Comparison of ENCODE assay signal across 1 cellular context in the genomic region with DNA sequence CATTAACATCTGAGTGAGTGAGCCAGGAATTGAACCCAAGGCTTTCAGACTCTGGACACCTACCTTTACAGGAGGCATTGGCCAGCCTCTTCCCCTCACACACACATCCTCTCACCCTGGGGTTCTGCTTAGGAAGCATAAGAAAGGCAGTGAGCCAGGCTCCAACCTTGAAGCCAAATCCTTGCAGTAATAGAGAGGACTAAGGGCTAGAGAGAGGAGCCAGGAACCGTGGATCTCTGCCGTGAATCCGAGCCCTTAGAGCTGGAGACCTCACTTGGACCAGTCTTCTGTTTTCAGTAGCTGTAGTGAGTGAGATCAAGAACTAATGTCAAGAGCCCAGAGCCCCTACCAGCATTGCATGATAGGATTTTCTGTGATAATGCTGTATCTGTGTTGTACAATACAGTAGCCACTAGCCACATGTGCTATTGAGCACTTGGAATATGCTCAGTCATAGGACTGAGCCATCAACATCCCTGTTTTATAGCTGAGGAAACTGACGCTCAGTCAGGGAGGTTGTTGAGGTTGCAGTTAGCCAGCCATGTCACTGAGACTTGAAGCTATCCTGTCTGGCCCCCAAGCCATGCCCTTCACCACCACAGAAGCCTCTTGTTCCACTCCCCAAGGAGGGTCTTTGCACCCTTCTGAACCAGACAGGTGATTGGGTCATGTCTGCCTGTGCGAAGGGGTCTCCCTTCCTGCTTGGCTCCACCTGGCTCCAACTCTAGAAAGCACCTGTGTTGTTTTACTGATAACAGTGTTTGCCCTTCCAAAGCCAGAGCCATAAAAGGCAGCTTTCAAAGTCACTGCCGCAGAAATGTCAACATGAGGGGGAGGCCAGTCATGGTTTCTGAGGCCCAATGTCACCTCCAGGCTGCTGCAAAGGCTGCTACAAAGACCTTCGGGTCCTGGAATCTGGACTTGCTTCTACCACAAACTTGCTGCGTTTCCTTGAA.
TF ChIP-seq lines count a peak whose summit lies in the region.

No MANE protein-coding gene starts in this region.

TF ChIP-seq in HepG2, 621 proteins besides CTCF, POLR2A, EP300 and RAD21 (continued from another document and continues in another):
- TF ChIP-seq, protein P1, sequence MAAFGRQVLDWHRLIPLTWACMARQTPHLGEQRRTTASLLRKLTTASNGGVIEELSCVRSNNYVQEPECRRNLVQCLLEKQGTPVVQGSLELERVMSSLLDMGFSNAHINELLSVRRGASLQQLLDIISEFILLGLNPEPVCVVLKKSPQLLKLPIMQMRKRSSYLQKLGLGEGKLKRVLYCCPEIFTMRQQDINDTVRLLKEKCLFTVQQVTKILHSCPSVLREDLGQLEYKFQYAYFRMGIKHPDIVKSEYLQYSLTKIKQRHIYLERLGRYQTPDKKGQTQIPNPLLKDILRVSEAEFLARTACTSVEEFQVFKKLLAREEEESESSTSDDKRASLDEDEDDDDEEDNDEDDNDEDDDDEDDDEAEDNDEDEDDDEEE (CRISPR knock-in tag; IDR thresholded peaks at IDR 0.05): peak; percentile 83
- peak; percentile 100 for TF ChIP-seq MEF2D (CRISPR knock-in tag; IDR thresholded peaks at IDR 0.05)
- TF ChIP-seq, protein P2, sequence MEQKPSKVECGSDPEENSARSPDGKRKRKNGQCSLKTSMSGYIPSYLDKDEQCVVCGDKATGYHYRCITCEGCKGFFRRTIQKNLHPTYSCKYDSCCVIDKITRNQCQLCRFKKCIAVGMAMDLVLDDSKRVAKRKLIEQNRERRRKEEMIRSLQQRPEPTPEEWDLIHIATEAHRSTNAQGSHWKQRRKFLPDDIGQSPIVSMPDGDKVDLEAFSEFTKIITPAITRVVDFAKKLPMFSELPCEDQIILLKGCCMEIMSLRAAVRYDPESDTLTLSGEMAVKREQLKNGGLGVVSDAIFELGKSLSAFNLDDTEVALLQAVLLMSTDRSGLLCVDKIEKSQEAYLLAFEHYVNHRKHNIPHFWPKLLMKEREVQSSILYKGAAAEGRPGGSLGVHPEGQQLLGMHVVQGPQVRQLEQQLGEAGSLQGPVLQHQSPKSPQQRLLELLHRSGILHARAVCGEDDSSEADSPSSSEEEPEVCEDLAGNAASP (CRISPR knock-in tag; IDR thresholded peaks at IDR 0.05; ENCODE audit: borderline replicate concordance): peak; percentile 97
- peak; percentile 88; the same call in 1 of the 2 replicates for TF ChIP-seq HOXD1 (CRISPR knock-in tag; IDR thresholded peaks at IDR 0.05)
- TF ChIP-seq ZFP36 (IDR thresholded peaks at IDR 0.05; ENCODE audit: borderline replicate concordance, low read depth, low read length, partially characterized antibody): peak; percentile 65
- TF ChIP-seq, protein P3, sequence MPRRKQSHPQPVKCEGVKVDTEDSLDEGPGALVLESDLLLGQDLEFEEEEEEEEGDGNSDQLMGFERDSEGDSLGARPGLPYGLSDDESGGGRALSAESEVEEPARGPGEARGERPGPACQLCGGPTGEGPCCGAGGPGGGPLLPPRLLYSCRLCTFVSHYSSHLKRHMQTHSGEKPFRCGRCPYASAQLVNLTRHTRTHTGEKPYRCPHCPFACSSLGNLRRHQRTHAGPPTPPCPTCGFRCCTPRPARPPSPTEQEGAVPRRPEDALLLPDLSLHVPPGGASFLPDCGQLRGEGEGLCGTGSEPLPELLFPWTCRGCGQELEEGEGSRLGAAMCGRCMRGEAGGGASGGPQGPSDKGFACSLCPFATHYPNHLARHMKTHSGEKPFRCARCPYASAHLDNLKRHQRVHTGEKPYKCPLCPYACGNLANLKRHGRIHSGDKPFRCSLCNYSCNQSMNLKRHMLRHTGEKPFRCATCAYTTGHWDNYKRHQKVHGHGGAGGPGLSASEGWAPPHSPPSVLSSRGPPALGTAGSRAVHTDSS (CRISPR knock-in tag; conservative IDR thresholded peaks at IDR 0.05): no peak
- TF ChIP-seq, protein P4, sequence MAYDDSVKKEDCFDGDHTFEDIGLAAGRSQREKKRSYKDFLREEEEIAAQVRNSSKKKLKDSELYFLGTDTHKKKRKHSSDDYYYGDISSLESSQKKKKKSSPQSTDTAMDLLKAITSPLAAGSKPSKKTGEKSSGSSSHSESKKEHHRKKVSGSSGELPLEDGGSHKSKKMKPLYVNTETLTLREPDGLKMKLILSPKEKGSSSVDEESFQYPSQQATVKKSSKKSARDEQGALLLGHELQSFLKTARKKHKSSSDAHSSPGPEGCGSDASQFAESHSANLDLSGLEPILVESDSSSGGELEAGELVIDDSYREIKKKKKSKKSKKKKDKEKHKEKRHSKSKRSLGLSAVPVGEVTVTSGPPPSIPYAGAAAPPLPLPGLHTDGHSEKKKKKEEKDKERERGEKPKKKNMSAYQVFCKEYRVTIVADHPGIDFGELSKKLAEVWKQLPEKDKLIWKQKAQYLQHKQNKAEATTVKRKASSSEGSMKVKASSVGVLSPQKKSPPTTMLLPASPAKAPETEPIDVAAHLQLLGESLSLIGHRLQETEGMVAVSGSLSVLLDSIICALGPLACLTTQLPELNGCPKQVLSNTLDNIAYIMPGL (CRISPR knock-in tag; IDR thresholded peaks at IDR 0.05; ENCODE audit: borderline replicate concordance in 1 of 2, low read depth in 1 of 2): peak; percentile 40 to 80; a peak in 2 of 4 replicates
- TF ChIP-seq ZBTB38 (CRISPR knock-in tag; IDR thresholded peaks at IDR 0.05): peak; percentile 67
- TF ChIP-seq, protein P5, sequence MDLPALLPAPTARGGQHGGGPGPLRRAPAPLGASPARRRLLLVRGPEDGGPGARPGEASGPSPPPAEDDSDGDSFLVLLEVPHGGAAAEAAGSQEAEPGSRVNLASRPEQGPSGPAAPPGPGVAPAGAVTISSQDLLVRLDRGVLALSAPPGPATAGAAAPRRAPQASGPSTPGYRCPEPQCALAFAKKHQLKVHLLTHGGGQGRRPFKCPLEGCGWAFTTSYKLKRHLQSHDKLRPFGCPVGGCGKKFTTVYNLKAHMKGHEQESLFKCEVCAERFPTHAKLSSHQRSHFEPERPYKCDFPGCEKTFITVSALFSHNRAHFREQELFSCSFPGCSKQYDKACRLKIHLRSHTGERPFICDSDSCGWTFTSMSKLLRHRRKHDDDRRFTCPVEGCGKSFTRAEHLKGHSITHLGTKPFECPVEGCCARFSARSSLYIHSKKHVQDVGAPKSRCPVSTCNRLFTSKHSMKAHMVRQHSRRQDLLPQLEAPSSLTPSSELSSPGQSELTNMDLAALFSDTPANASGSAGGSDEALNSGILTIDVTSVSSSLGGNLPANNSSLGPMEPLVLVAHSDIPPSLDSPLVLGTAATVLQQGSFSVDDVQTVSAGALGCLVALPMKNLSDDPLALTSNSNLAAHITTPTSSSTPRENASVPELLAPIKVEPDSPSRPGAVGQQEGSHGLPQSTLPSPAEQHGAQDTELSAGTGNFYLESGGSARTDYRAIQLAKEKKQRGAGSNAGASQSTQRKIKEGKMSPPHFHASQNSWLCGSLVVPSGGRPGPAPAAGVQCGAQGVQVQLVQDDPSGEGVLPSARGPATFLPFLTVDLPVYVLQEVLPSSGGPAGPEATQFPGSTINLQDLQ (CRISPR knock-in tag; IDR thresholded peaks at IDR 0.05): peak; percentile 88
- no peak for TF ChIP-seq HNRNPK (IDR thresholded peaks at IDR 0.05; ENCODE audit: low read depth, low read length, poor library complexity, severe bottlenecking)
- no peak for TF ChIP-seq CREB1 (IDR thresholded peaks at IDR 0.05)
- peak; percentile 92 for TF ChIP-seq CREB1 (CRISPR knock-in tag; IDR thresholded peaks at IDR 0.05)
- no peak for TF ChIP-seq ZNF550 (CRISPR knock-in tag; IDR thresholded peaks at IDR 0.05; ENCODE audit: borderline replicate concordance)
- TF ChIP-seq MEIS2 (CRISPR knock-in tag; IDR thresholded peaks at IDR 0.05): peak; percentile 97
- peak; percentile 100 for TF ChIP-seq DPF2 (CRISPR knock-in tag; IDR thresholded peaks at IDR 0.05; ENCODE audit: borderline replicate concordance, low read depth)
- TF ChIP-seq, protein P6, sequence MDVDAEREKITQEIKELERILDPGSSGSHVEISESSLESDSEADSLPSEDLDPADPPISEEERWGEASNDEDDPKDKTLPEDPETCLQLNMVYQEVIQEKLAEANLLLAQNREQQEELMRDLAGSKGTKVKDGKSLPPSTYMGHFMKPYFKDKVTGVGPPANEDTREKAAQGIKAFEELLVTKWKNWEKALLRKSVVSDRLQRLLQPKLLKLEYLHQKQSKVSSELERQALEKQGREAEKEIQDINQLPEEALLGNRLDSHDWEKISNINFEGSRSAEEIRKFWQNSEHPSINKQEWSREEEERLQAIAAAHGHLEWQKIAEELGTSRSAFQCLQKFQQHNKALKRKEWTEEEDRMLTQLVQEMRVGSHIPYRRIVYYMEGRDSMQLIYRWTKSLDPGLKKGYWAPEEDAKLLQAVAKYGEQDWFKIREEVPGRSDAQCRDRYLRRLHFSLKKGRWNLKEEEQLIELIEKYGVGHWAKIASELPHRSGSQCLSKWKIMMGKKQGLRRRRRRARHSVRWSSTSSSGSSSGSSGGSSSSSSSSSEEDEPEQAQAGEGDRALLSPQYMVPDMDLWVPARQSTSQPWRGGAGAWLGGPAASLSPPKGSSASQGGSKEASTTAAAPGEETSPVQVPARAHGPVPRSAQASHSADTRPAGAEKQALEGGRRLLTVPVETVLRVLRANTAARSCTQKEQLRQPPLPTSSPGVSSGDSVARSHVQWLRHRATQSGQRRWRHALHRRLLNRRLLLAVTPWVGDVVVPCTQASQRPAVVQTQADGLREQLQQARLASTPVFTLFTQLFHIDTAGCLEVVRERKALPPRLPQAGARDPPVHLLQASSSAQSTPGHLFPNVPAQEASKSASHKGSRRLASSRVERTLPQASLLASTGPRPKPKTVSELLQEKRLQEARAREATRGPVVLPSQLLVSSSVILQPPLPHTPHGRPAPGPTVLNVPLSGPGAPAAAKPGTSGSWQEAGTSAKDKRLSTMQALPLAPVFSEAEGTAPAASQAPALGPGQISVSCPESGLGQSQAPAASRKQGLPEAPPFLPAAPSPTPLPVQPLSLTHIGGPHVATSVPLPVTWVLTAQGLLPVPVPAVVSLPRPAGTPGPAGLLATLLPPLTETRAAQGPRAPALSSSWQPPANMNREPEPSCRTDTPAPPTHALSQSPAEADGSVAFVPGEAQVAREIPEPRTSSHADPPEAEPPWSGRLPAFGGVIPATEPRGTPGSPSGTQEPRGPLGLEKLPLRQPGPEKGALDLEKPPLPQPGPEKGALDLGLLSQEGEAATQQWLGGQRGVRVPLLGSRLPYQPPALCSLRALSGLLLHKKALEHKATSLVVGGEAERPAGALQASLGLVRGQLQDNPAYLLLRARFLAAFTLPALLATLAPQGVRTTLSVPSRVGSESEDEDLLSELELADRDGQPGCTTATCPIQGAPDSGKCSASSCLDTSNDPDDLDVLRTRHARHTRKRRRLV (CRISPR knock-in tag; IDR thresholded peaks at IDR 0.05): 0 out of 2 replicates have a peak, but pooled peaks have one; percentile 71
- peak; percentile 33 for TF ChIP-seq U2AF1 (optimal IDR thresholded peaks at IDR 0.05; ENCODE audit: low read depth, low read length)
- TF ChIP-seq MTA3 (CRISPR knock-in tag; IDR thresholded peaks at IDR 0.05): no peak
- peak; percentile 99 for TF ChIP-seq NFIC (IDR thresholded peaks at IDR 0.05; ENCODE audit: low read length)
- TF ChIP-seq ZMYM2 (CRISPR knock-in tag; IDR thresholded peaks at IDR 0.05): peak; percentile 76; the same call in 1 of the 2 replicates
- peak; percentile 50; the same call in 1 of the 2 replicates for TF ChIP-seq ZFP90 (CRISPR knock-in tag; IDR thresholded peaks at IDR 0.05; ENCODE audit: borderline replicate concordance)
- TF ChIP-seq, protein P7, sequence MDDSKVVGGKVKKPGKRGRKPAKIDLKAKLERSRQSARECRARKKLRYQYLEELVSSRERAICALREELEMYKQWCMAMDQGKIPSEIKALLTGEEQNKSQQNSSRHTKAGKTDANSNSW (CRISPR knock-in tag; IDR thresholded peaks at IDR 0.05; ENCODE audit: borderline replicate concordance): no peak
- TF ChIP-seq ZNF703 (CRISPR knock-in tag; IDR thresholded peaks at IDR 0.05; ENCODE audit: borderline replicate concordance): peak; percentile 94
- no peak for TF ChIP-seq PCBP2 (optimal IDR thresholded peaks at IDR 0.05; ENCODE audit: low read depth, low read length, poor library complexity, severe bottlenecking)
- TF ChIP-seq NCOA5 (CRISPR knock-in tag; IDR thresholded peaks at IDR 0.05): no peak
- TF ChIP-seq ZZZ3 (CRISPR knock-in tag; IDR thresholded peaks at IDR 0.05; ENCODE audit: borderline replicate concordance): 0 out of 2 replicates have a peak, but pooled peaks have one; percentile 43
- peak; percentile 89 for TF ChIP-seq ZFP1 (CRISPR knock-in tag; IDR thresholded peaks at IDR 0.05)
- TF ChIP-seq ATF1 (CRISPR knock-in tag; IDR thresholded peaks at IDR 0.05): peak; percentile 71
- no peak for TF ChIP-seq ZNF30 (CRISPR knock-in tag; IDR thresholded peaks at IDR 0.05)
- TF ChIP-seq ZNF350 (CRISPR knock-in tag; IDR thresholded peaks at IDR 0.05; ENCODE audit: borderline replicate concordance, low read depth): peak; percentile 94
- TF ChIP-seq, protein P8, sequence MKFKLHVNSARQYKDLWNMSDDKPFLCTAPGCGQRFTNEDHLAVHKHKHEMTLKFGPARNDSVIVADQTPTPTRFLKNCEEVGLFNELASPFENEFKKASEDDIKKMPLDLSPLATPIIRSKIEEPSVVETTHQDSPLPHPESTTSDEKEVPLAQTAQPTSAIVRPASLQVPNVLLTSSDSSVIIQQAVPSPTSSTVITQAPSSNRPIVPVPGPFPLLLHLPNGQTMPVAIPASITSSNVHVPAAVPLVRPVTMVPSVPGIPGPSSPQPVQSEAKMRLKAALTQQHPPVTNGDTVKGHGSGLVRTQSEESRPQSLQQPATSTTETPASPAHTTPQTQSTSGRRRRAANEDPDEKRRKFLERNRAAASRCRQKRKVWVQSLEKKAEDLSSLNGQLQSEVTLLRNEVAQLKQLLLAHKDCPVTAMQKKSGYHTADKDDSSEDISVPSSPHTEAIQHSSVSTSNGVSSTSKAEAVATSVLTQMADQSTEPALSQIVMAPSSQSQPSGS (CRISPR knock-in tag; IDR thresholded peaks at IDR 0.05): peak; percentile 97
- TF ChIP-seq KLF13 (CRISPR knock-in tag; IDR thresholded peaks at IDR 0.05): no peak
- TF ChIP-seq, protein P9, sequence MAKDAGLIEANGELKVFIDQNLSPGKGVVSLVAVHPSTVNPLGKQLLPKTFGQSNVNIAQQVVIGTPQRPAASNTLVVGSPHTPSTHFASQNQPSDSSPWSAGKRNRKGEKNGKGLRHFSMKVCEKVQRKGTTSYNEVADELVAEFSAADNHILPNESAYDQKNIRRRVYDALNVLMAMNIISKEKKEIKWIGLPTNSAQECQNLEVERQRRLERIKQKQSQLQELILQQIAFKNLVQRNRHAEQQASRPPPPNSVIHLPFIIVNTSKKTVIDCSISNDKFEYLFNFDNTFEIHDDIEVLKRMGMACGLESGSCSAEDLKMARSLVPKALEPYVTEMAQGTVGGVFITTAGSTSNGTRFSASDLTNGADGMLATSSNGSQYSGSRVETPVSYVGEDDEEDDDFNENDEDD (CRISPR knock-in tag; IDR thresholded peaks at IDR 0.05; ENCODE audit: borderline replicate concordance): peak; percentile 75; the same call in 1 of the 2 replicates
- peak; percentile 98 for TF ChIP-seq ZNF614 (CRISPR knock-in tag; IDR thresholded peaks at IDR 0.05; ENCODE audit: borderline replicate concordance)
- TF ChIP-seq, protein P10, sequence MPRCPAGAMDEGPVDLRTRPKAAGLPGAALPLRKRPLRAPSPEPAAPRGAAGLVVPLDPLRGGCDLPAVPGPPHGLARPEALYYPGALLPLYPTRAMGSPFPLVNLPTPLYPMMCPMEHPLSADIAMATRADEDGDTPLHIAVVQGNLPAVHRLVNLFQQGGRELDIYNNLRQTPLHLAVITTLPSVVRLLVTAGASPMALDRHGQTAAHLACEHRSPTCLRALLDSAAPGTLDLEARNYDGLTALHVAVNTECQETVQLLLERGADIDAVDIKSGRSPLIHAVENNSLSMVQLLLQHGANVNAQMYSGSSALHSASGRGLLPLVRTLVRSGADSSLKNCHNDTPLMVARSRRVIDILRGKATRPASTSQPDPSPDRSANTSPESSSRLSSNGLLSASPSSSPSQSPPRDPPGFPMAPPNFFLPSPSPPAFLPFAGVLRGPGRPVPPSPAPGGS (CRISPR knock-in tag; IDR thresholded peaks at IDR 0.05): peak; percentile 73
- no peak for TF ChIP-seq SP1 (IDR thresholded peaks at IDR 0.05)
- TF ChIP-seq SP1 (CRISPR knock-in tag; IDR thresholded peaks at IDR 0.05): peak; percentile 41; the same call in 1 of the 2 replicates
- TF ChIP-seq MXD4 (CRISPR knock-in tag; IDR thresholded peaks at IDR 0.05): peak; percentile 82
- TF ChIP-seq FOXP1 (IDR thresholded peaks at IDR 0.05): peak; percentile 74; the same call in 1 of the 2 replicates
- peak; percentile 98 for TF ChIP-seq FOXP1 (CRISPR knock-in tag; IDR thresholded peaks at IDR 0.05)
